Comparison of ENCODE assay signal across 1 cellular context in the genomic region with DNA sequence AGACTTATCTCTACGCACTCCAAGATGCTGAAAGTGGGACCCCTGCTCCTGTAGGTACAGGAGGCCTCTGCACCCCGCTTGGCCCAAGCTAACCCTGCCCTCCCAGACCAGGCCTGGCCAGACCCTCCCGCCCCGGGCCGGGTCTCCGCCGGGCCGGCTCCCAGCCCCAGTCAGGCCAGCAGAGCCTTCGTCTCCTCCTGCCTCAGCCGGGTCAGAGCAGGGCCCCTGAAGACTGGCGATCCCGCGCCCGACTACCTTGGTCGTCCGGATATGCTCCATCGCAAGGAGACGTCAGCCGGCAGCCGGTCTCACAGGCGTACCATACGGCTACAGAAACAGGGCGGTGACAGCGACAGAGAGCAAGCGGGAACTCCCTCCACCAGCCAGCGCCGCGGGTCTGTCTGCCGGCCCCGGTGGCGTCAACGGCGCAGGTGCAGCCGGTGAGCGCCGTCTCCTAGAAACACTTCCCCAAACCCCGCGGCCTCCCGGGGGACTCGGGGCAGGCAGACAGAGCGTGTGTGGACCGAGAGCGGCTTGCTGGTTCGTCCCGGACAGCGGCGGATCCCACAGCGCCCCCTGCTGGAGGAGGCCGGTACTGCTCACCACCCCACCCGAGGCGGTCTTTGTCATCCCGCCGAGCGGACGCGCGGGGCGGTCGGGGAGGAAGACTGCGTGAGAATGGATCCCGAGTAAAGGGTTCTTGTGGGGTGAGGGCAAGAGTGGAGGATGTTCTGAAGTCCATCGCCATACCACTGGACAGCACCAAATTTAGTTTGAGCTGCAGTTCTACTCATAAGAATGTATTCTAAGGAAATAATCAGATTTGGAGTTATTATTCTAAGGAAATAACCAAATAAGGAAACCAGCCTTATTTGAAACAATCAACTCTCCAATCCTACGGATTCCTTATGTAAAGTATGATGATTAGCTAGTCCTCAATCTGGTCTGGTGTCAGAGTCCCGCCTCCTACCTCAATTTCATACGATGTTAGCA.
TF ChIP-seq lines count a peak whose summit lies in the region.

A gene (minus strand): TSS at position 520 of the 993 bp plus-strand sequence. CDS start 241 bp downstream, at position 279.

TF ChIP-seq in HepG2, 621 proteins besides CTCF, POLR2A, EP300 and RAD21 (continued from another document and continues in another):
- TF ChIP-seq, protein P1, sequence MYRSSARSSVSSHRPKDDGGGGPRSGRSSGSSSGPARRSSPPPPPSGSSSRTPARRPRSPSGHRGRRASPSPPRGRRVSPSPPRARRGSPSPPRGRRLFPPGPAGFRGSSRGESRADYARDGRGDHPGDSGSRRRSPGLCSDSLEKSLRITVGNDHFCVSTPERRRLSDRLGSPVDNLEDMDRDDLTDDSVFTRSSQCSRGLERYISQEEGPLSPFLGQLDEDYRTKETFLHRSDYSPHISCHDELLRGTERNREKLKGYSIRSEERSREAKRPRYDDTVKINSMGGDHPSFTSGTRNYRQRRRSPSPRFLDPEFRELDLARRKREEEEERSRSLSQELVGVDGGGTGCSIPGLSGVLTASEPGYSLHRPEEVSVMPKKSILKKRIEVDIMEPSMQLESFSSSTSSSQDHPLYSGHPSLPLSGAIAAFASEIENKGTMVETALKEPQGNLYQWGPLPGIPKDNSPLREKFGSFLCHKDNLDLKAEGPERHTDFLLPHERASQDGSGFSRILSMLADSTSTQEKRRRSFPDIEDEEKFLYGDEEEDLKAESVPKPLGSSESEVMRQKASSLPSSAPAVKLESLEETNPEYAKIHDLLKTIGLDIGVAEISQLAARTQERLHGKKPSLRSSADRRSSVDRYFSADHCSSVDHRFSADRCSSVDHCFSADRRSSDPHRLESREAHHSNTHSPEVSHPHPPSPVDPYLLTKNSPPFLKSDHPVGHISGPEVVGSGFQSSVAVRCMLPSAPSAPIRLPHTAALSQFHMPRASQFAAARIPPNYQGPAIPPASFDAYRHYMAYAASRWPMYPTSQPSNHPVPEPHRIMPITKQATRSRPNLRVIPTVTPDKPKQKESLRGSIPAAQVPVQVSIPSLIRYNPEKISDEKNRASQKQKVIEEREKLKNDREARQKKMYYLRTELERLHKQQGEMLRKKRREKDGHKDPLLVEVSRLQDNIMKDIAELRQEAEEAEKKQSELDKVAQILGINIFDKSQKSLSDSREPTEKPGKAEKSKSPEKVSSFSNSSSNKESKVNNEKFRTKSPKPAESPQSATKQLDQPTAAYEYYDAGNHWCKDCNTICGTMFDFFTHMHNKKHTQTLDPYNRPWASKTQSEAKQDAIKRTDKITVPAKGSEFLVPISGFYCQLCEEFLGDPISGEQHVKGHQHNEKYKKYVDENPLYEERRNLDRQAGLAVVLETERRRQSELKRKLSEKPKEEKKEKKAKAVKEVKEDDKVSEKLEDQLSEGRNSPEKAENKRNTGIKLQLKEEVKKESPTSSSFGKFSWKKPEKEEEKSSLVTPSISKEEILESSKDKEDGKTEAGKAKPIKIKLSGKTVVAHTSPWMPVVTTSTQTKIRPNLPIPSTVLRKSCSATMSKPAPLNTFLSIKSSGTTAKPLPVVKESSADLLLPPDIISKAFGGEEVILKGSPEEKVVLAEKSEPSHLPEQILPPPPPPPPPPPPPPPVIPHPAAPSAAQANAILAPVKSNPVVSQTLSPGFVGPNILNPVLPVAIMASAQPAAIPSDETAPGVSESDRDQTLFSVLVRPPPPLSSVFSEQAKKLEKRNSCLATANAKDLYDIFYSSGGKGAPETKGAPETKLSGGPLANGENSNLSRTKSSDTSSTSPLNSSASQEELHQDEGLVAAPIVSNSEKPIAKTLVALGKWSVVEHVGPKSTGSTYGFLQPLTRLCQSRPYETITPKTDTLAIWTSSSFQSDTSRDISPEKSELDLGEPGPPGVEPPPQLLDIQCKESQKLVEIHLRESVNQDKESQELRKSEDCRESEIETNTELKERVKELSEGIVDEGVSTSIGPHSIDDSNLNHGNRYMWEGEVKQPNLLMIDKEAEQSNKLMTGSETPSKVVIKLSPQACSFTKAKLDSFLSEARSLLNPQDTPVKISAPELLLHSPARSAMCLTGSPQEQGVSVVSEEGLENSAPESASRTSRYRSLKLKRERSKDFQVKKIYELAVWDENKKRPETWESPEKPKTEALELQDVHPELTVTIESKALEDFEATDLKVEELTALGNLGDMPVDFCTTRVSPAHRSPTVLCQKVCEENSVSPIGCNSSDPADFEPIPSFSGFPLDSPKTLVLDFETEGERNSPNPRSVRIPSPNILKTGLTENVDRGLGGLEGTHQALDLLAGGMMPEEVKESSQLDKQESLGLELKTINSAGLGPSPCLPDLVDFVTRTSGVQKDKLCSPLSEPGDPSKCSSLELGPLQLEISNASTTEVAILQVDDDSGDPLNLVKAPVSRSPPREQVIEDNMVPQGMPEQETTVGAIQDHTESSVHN (CRISPR knock-in tag; IDR thresholded peaks at IDR 0.05): no peak
- TF ChIP-seq RFX5 (IDR thresholded peaks at IDR 0.05; ENCODE audit: low read depth, low read length) (no peak), ZNF333 (CRISPR knock-in tag; IDR thresholded peaks at IDR 0.05; ENCODE audit: borderline replicate concordance) (no peak; the same call in 1 of the 2 replicates), BRD4 (CRISPR knock-in tag; IDR thresholded peaks at IDR 0.05) (no peak), ZNF234 (CRISPR knock-in tag; conservative IDR thresholded peaks at IDR 0.05) (peak; percentile 37; the same call in 1 of the 2 replicates), ZC3H13 (CRISPR knock-in tag; IDR thresholded peaks at IDR 0.05) (no peak), ZNF737 (CRISPR knock-in tag; IDR thresholded peaks at IDR 0.05; ENCODE audit: borderline replicate concordance) (no peak), ZNF556 (CRISPR knock-in tag; IDR thresholded peaks at IDR 0.05; ENCODE audit: borderline replicate concordance) (peak; percentile 52; the same call in 1 of the 2 replicates), ASH2L (IDR thresholded peaks at IDR 0.05; ENCODE audit: insufficient read length, low read depth, low read length) (peak; percentile 73), ZSCAN31 (CRISPR knock-in tag; IDR thresholded peaks at IDR 0.05; ENCODE audit: low read depth) (no peak), HDAC2 (CRISPR knock-in tag; IDR thresholded peaks at IDR 0.05) (peak; percentile 48; the same call in 1 of the 2 replicates), REPIN1 (CRISPR knock-in tag; IDR thresholded peaks at IDR 0.05; ENCODE audit: borderline replicate concordance, low read depth) (peak; percentile 71), NCOA1 (CRISPR knock-in tag; IDR thresholded peaks at IDR 0.05) (no peak), ZSCAN22 (CRISPR knock-in tag; IDR thresholded peaks at IDR 0.05) (no peak), MIER2 (CRISPR knock-in tag; IDR thresholded peaks at IDR 0.05) (no peak), CREB1 (IDR thresholded peaks at IDR 0.05) (no peak), CREB1 (CRISPR knock-in tag; IDR thresholded peaks at IDR 0.05) (no peak), NR2C2 (CRISPR knock-in tag; IDR thresholded peaks at IDR 0.05; ENCODE audit: borderline replicate concordance) (peak; percentile 55; the same call in 1 of the 2 replicates), ZNF547 (CRISPR knock-in tag; IDR thresholded peaks at IDR 0.05) (no peak), ZNF343 (CRISPR knock-in tag; IDR thresholded peaks at IDR 0.05) (no peak), ZNF430 (CRISPR knock-in tag; IDR thresholded peaks at IDR 0.05) (peak; percentile 88), TBX2 (CRISPR knock-in tag; IDR thresholded peaks at IDR 0.05; ENCODE audit: borderline replicate concordance) (peak; percentile 63; the same call in 1 of the 2 replicates), DNMT3B (CRISPR knock-in tag; conservative IDR thresholded peaks at IDR 0.05) (no peak; the same call in 1 of the 2 replicates), ZFX (CRISPR knock-in tag; IDR thresholded peaks at IDR 0.05; ENCODE audit: low read depth) (peak; percentile 81), TARDBP (CRISPR knock-in tag; IDR thresholded peaks at IDR 0.05) (peak; percentile 68; the same call in 1 of the 2 replicates), ZNF224 (CRISPR knock-in tag; IDR thresholded peaks at IDR 0.05) (no peak), PCBP2 (optimal IDR thresholded peaks at IDR 0.05; ENCODE audit: low read depth, low read length, poor library complexity, severe bottlenecking) (no peak), PAX8 (CRISPR knock-in tag; IDR thresholded peaks at IDR 0.05; ENCODE audit: borderline replicate concordance) (no peak), RELA (CRISPR knock-in tag; IDR thresholded peaks at IDR 0.05) (no peak), ZNF546 (CRISPR knock-in tag; conservative IDR thresholded peaks at IDR 0.05) (no peak), NCOA5 (CRISPR knock-in tag; IDR thresholded peaks at IDR 0.05) (no peak), ZSCAN12 (CRISPR knock-in tag; IDR thresholded peaks at IDR 0.05) (no peak), ZNF773 (CRISPR knock-in tag; IDR thresholded peaks at IDR 0.05; ENCODE audit: borderline replicate concordance) (no peak), ZNF619 (CRISPR knock-in tag; IDR thresholded peaks at IDR 0.05) (no peak), BORCS8-MEF2B (CRISPR knock-in tag; IDR thresholded peaks at IDR 0.05) (peak; percentile 22; the same call in 1 of the 2 replicates)
- TF ChIP-seq, protein P2, sequence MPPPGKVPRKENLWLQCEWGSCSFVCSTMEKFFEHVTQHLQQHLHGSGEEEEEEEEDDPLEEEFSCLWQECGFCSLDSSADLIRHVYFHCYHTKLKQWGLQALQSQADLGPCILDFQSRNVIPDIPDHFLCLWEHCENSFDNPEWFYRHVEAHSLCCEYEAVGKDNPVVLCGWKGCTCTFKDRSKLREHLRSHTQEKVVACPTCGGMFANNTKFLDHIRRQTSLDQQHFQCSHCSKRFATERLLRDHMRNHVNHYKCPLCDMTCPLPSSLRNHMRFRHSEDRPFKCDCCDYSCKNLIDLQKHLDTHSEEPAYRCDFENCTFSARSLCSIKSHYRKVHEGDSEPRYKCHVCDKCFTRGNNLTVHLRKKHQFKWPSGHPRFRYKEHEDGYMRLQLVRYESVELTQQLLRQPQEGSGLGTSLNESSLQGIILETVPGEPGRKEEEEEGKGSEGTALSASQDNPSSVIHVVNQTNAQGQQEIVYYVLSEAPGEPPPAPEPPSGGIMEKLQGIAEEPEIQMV (CRISPR knock-in tag; IDR thresholded peaks at IDR 0.05; ENCODE audit: low read depth): peak; percentile 96; the same call in 1 of the 2 replicates
- TF ChIP-seq, protein P3, sequence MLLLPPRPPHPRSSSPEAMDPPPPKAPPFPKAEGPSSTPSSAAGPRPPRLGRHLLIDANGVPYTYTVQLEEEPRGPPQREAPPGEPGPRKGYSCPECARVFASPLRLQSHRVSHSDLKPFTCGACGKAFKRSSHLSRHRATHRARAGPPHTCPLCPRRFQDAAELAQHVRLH (CRISPR knock-in tag; IDR thresholded peaks at IDR 0.05; ENCODE audit: borderline replicate concordance, low read depth): 0 out of 2 replicates have a peak, but pooled peaks have one; percentile 45
- TF ChIP-seq, protein P4, sequence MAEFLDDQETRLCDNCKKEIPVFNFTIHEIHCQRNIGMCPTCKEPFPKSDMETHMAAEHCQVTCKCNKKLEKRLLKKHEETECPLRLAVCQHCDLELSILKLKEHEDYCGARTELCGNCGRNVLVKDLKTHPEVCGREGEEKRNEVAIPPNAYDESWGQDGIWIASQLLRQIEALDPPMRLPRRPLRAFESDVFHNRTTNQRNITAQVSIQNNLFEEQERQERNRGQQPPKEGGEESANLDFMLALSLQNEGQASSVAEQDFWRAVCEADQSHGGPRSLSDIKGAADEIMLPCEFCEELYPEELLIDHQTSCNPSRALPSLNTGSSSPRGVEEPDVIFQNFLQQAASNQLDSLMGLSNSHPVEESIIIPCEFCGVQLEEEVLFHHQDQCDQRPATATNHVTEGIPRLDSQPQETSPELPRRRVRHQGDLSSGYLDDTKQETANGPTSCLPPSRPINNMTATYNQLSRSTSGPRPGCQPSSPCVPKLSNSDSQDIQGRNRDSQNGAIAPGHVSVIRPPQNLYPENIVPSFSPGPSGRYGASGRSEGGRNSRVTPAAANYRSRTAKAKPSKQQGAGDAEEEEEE (CRISPR knock-in tag; IDR thresholded peaks at IDR 0.05; ENCODE audit: borderline replicate concordance): no peak
- TF ChIP-seq, protein P5, sequence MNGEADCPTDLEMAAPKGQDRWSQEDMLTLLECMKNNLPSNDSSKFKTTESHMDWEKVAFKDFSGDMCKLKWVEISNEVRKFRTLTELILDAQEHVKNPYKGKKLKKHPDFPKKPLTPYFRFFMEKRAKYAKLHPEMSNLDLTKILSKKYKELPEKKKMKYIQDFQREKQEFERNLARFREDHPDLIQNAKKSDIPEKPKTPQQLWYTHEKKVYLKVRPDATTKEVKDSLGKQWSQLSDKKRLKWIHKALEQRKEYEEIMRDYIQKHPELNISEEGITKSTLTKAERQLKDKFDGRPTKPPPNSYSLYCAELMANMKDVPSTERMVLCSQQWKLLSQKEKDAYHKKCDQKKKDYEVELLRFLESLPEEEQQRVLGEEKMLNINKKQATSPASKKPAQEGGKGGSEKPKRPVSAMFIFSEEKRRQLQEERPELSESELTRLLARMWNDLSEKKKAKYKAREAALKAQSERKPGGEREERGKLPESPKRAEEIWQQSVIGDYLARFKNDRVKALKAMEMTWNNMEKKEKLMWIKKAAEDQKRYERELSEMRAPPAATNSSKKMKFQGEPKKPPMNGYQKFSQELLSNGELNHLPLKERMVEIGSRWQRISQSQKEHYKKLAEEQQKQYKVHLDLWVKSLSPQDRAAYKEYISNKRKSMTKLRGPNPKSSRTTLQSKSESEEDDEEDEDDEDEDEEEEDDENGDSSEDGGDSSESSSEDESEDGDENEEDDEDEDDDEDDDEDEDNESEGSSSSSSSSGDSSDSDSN (CRISPR knock-in tag; IDR thresholded peaks at IDR 0.05): peak; percentile 97
- TF ChIP-seq, protein P6, sequence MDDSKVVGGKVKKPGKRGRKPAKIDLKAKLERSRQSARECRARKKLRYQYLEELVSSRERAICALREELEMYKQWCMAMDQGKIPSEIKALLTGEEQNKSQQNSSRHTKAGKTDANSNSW (CRISPR knock-in tag; IDR thresholded peaks at IDR 0.05; ENCODE audit: borderline replicate concordance): no peak; the same call in 1 of the 2 replicates
- TF ChIP-seq, protein P7, sequence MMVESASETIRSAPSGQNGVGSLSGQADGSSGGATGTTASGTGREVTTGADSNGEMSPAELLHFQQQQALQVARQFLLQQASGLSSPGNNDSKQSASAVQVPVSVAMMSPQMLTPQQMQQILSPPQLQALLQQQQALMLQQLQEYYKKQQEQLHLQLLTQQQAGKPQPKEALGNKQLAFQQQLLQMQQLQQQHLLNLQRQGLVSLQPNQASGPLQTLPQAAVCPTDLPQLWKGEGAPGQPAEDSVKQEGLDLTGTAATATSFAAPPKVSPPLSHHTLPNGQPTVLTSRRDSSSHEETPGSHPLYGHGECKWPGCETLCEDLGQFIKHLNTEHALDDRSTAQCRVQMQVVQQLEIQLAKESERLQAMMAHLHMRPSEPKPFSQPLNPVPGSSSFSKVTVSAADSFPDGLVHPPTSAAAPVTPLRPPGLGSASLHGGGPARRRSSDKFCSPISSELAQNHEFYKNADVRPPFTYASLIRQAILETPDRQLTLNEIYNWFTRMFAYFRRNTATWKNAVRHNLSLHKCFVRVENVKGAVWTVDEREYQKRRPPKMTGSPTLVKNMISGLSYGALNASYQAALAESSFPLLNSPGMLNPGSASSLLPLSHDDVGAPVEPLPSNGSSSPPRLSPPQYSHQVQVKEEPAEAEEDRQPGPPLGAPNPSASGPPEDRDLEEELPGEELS (CRISPR knock-in tag; IDR thresholded peaks at IDR 0.05): no peak
